7 cellular contexts compared by ENCODE assay signal in genomic region chr14:101572526-101572925, GRCh38. TPM values are rescaled to one million over a fixed set of nuclear protein-coding genes. Genes with fewer than 3 reads are reported as not detected.
"Had no signal": no experiment of that assay in that cellular context is flagged by ENCODE, and none has a peak within 500 bp of the region (broad histone marks: within the 10 kb centered on the region; RNA-seq: fewer than 3 reads in every experiment).

No MANE protein-coding gene starts in this region.

RNA-seq across cellular contexts. Expression of gene DIO3, which starts 11.2 kb away (rescaled TPM):
- total RNA-seq: left ventricle myocardium inferior, lung microvascular endothelial cell, mammary epithelial cell, mononuclear cell, myocyte had no signal
- polyA plus RNA-seq: immature natural killer cell, keratinocyte, mammary epithelial cell had no signal
